In the genomic region with DNA sequence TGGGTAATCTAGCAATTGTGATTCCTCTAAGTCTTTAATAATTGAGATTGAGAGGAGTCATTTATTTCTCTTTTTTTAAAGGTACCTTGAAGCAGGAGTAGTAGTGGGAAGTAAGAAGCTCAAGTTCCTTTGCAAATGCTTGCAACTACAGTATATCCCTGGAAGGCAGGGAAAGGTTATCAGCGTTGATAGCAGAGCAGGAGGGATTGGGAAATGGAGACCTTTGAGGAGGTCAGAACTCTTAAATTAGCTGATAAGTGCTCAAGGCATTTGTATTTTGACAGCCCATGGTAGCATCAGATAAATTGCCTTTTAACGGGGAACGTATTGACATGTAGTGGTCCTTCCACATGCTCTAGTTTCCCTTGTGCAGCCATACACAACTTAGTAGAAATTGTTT, we compare ENCODE assay signal across 15 cellular contexts.
"Had no signal": no experiment of that assay in that cellular context is flagged by ENCODE, and none has a peak within 500 bp of the region (broad histone marks: within the 10 kb centered on the region; RNA-seq: fewer than 3 reads in every experiment).

No MANE protein-coding gene starts in this region.

- H3K9me3 ChIP-seq: pancreas had no signal

- H3K9me3 Mint-ChIP-seq: activated naive CD4-positive, alpha-beta T cell treated with anti-CD3 and anti-CD28 coated beads, Interleukin-2, amount 50 U/mL, for 72 hours; endodermal cell; immature natural killer cell had no signal

- H3K9ac ChIP-seq: neural progenitor cell had no signal

- H3K4me3 Mint-ChIP-seq: endodermal cell, neural progenitor cell, T-helper 17 cell had no signal

- H3K27ac ChIP-seq: brain microvascular endothelial cell, neural progenitor cell had no signal

- H3K27ac Mint-ChIP-seq: endodermal cell, neural progenitor cell, T-helper 17 cell had no signal

- H3K36me3 Mint-ChIP-seq: activated naive CD4-positive, alpha-beta T cell treated with anti-CD3 and anti-CD28 coated beads, Interleukin-2, amount 50 U/mL, for 72 hours; immature natural killer cell had no signal

- ATAC-seq: activated naive CD4-positive, alpha-beta T cell treated with anti-CD3 and anti-CD28 coated beads, Interleukin-2, amount 50 U/mL, for 72 hours; SK-N-SH treated with all-trans-retinoic acid at 6 μM for 48 hours; T-helper 17 cell had no signal

- H3K4me3 ChIP-seq: neural progenitor cell, pancreas had no signal

- DNase-seq: activated CD4-positive, alpha-beta T cell treated with anti-CD3 and anti-CD28 coated beads, Interleukin-2, amount 50 U/mL, for 4 hours; activated effector memory CD4-positive, alpha-beta T cell treated with Interleukin-2 at 50 U/mL for 16 hours; activated T-cell treated with anti-CD3 and anti-CD28 coated beads, Interleukin-2, amount 50 U/mL, for 1 hour; amygdala; brain microvascular endothelial cell; endodermal cell; glutamatergic neuron; immature natural killer cell; pancreas; stimulated activated CD4-positive, alpha-beta T cell treated with anti-CD3 and anti-CD28 coated beads, Interleukin-15, amount 100 ng/mL, for 24 hours; T-helper 17 cell had no signal

- H3K27me3 Mint-ChIP-seq: T-helper 17 cell had no signal

- H3K36me3 ChIP-seq: brain microvascular endothelial cell, neural progenitor cell, pancreas had no signal

- FAIRE-seq: pancreas, TTC549 had no signal

- H3K27me3 ChIP-seq: brain microvascular endothelial cell, neural progenitor cell, pancreas had no signal
